ENCODE assay signal across 8 cellular contexts in the genomic region with DNA sequence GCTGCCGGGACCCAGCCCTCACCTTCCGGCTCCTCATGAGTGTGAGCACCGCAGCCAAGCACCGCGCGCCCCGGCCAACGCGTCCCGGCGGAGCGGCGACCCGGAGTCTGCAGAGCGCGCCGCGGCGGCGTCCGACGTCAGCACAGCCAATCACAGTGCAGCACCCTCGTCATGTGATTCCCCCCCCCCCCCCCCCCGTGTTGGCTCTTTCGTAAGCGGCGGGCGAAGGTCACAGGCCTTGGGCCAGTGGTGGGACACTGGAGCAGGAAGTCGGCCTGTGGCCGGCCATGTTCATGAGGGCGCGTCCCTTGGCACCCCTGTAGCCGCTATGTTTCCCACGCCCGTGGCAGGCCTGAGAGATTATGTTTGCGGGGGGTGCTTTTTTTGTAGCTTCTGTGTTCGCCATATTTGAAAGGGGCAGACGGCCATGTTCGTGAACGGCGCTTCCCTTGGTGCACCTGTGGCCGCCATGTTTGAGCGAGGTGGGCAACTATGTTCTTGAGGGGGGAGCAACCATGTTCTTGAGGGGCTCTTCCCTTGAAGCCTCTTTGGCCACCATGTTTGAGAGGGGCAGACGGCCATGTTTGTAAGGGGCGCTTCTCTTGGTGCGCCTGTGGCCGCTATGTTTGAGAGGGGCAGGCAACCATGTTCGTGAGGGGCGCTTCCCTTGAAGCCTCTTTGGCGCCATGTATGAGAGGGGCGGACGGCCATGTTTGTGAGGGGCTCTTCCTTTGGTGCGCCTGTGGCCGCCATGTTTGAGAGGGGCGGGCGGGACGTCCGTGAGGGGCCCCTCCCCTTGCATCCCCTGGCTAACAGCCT. TPM values are rescaled to one million over a fixed set of nuclear protein-coding genes. Genes with fewer than 3 reads are reported as not detected.
DNase-seq lines count a peak whose midpoint lies in the region; ATAC-seq, FAIRE-seq and TF ChIP-seq lines count a peak whose summit lies in the region.

A gene (minus strand): TSS at position 123 of the 819 bp plus-strand sequence. CDS start 86 bp downstream, at position 37.

- H2AFZ ChIP-seq in keratinocyte (ENCODE audit: control insufficient read depth, low read length), result peak within 1 kb of the TSS; percentile 97

- dilution Hi-C loops in keratinocyte (cut with MboI; ENCODE audit: extremely low pct_ligation_motif_present, low sequenced_read_pairs), result no loop called here

- peak within 1 kb of the TSS; percentile 90 for H3K4me2 ChIP-seq in keratinocyte (ENCODE audit: control insufficient read depth, extremely low read depth, insufficient read depth, low read depth, low read length)

- H3K36me3 ChIP-seq in keratinocyte (ENCODE audit: control insufficient read depth in 2 of 2, extremely low read depth in 1 of 2, insufficient read depth in 2 of 2, low read length in 2 of 2), result peaks cover 0 to 2% of the 10 kb centered on the region in 2 experiments

- DNase-seq in AG08396 (ENCODE audit: low spot score), result peak; percentile 98
- DNase-seq in NCI-H510A (lab: John Stamatoyannopoulos, UW), result peak; percentile 84
- peak; percentile 89 for DNase-seq in activated CD4-positive, alpha-beta T cell treated with anti-CD3 and anti-CD28 coated beads for 1 hour
- DNase-seq in cerebellum (ENCODE audit: low spot score), result peak; percentile 96
- peak; percentile 71 for DNase-seq in keratinocyte (ENCODE audit: low read depth, low spot score)
- peak; percentile 86 for DNase-seq in stimulated activated CD4-positive, alpha-beta T cell treated with anti-CD3 and anti-CD28 coated beads, Interleukin-15, amount 100 ng/mL, for 1 hour (ENCODE audit: low read depth in 1 of 2, low spot score in 1 of 2)

- H3K79me2 ChIP-seq in keratinocyte (ENCODE audit: control insufficient read depth, insufficient read depth, low read length), result peaks cover 47% of the 10 kb centered on the region

- peak; percentile 67 for FAIRE-seq in keratinocyte (lab: Jason Lieb, UNC)

- no peak for TF ChIP-seq CTCF in keratinocyte (optimal IDR thresholded peaks at IDR 0.05 in 1 of 3, IDR thresholded peaks at IDR 0.05 in 1 of 3, conservative IDR thresholded peaks at IDR 0.05 in 1 of 3; ENCODE audit: extremely low read depth in 1 of 3, insufficient read depth in 2 of 3, low read length in 3 of 3)

- H3K27me3 ChIP-seq in keratinocyte (ENCODE audit: control insufficient read depth, extremely low read depth, insufficient read depth, low read length), result no peaks in the 10 kb centered on the region

- no peaks in the 10 kb centered on the region for H3K9me3 ChIP-seq in keratinocyte (ENCODE audit: control insufficient read depth, low read depth, low read length)

- H4K20me1 ChIP-seq in keratinocyte (ENCODE audit: control insufficient read depth, extremely low read depth, insufficient read depth, low read length), result peaks cover 10% of the 10 kb centered on the region

- H3K9me1 ChIP-seq in keratinocyte (ENCODE audit: control insufficient read depth, extremely low read depth, insufficient read depth, low read length), result no peaks in the 10 kb centered on the region

- peak within 1 kb of the TSS; percentile 84 for H3K27ac ChIP-seq in keratinocyte (ENCODE audit: control insufficient read depth, insufficient read depth, low read length)

- peaks cover 3% of the 10 kb centered on the region for H3K4me1 ChIP-seq in keratinocyte (ENCODE audit: control insufficient read depth, extremely low read depth, insufficient read depth, low read length)

- peak within 1 kb of the TSS; percentile 86 for H3K9ac ChIP-seq in keratinocyte (ENCODE audit: control insufficient read depth, extremely low read depth, insufficient read depth, low read length)

- ATAC-seq in GM19023 (IDR thresholded peaks at IDR 0.05; ENCODE audit: unreplicated experiment), result peak; percentile 73
- ATAC-seq in HG03280 (IDR thresholded peaks at IDR 0.05; ENCODE audit: unreplicated experiment), result peak; percentile 65

- peak within 1 kb of the TSS; percentile 66 to 97 (median 73) for H3K4me3 ChIP-seq in keratinocyte (ENCODE audit: control insufficient read depth in 2 of 3, extremely low read depth in 1 of 3, insufficient read depth in 2 of 3, low read depth in 1 of 3, low read length in 3 of 3)

RNA-seq across cellular contexts. Expression of the gene that starts here (rescaled TPM):
- total RNA-seq in cerebellum, result 16.1 TPM
- polyA plus RNA-seq in keratinocyte, result 21.8 to 34.3 TPM (median 26.8 TPM) in 3 replicates
- polyA plus RNA-seq in keratinocyte (2011; ENCODE audit: low read depth), result 3.6 TPM
- polyA plus RNA-seq in keratinocyte (2011; cell fraction: cytosol; rRNA removed), result 21.7 and 27.3 TPM in 2 replicates
- polyA plus RNA-seq in keratinocyte (2011; cell fraction: nucleus; rRNA removed), result 24.9 and 26.3 TPM in 2 replicates
- polyA plus RNA-seq in keratinocyte (2012; ENCODE audit: low replicate concordance), result 13.3 and 21.9 TPM in 2 replicates
- polyA minus RNA-seq in keratinocyte, result 14.6 to 23.7 TPM (median 20.2 TPM) in 3 replicates
- 27.8 TPM for polyA minus RNA-seq in keratinocyte (2011; cell fraction: cytosol; rRNA and poly(A)+ RNA removed)
- polyA minus RNA-seq in keratinocyte (2011; cell fraction: nucleus; rRNA and poly(A)+ RNA removed), result 5.9 and 9.7 TPM in 2 replicates

Comparison
In these comparisons a context has a peak if more than half of its experiments do, and no peak if none do; other contexts are left out.
1. Peak in every context shown above with its lines: DNase-seq, ATAC-seq, H3K4me3 ChIP-seq and H3K27ac ChIP-seq.